1 cellular context compared by ENCODE assay signal in genomic region chr6:124996411-124996810, GRCh38.
TF ChIP-seq lines count a peak whose summit lies in the region.

No MANE protein-coding gene starts in this region.

TF ChIP-seq in HepG2, 621 proteins besides CTCF, POLR2A, EP300 and RAD21 (continued from another document):
- TF ChIP-seq AKNA (CRISPR knock-in tag; IDR thresholded peaks at IDR 0.05; ENCODE audit: borderline replicate concordance) (no peak), ZFP1 (CRISPR knock-in tag; IDR thresholded peaks at IDR 0.05) (no peak), POLR2AphosphoS2 (IDR thresholded peaks at IDR 0.05; ENCODE audit: low read depth, low read length) (no peak), ZNF512 (CRISPR knock-in tag; IDR thresholded peaks at IDR 0.05) (no peak), HDAC1 (CRISPR knock-in tag; IDR thresholded peaks at IDR 0.05) (no peak), RARA (CRISPR knock-in tag; IDR thresholded peaks at IDR 0.05) (no peak), TFDP1 (CRISPR knock-in tag; IDR thresholded peaks at IDR 0.05; ENCODE audit: borderline replicate concordance) (no peak), MAZ (IDR thresholded peaks at IDR 0.05; ENCODE audit: borderline replicate concordance, low read depth, low read length) (no peak), MAZ (CRISPR knock-in tag; IDR thresholded peaks at IDR 0.05; ENCODE audit: low read depth) (no peak), SALL2 (CRISPR knock-in tag; IDR thresholded peaks at IDR 0.05) (no peak), ZNF576 (CRISPR knock-in tag; IDR thresholded peaks at IDR 0.05) (no peak), SAFB2 (CRISPR knock-in tag; IDR thresholded peaks at IDR 0.05; ENCODE audit: borderline replicate concordance, low read depth) (no peak)
